Comparison of ENCODE assay signal across 31 cellular contexts in genomic region chr17:35350493-35350892, GRCh38. TPM values are rescaled to one million over a fixed set of nuclear protein-coding genes. Genes with fewer than 3 reads are reported as not detected.
A peak's percentile ranks its signal among the peaks of the same experiment; 100 is the strongest.
DNase-seq lines count a peak whose midpoint lies in the region; ATAC-seq, FAIRE-seq and TF ChIP-seq lines count a peak whose summit lies in the region.
"Had no signal": no experiment of that assay in that cellular context is flagged by ENCODE, and none has a peak within 500 bp of the region (broad histone marks: within the 10 kb centered on the region; RNA-seq: fewer than 3 reads in every experiment).

No MANE protein-coding gene starts in this region.

- in situ Hi-C loops in HepG2 (cut with HindIII; ENCODE audit: extremely low pct_ligation_motif_present, low pct_unique_long_range_greater_than_20kb) = no loop called here

- no peak overlapping the region for H3K9ac ChIP-seq in HepG2 (ENCODE audit: insufficient read depth, low read depth, low read length)
- H3K9ac ChIP-seq: BLaER1 treated with 17β-estradiol and CSF1 and Interleukin-3, amounts not matched to agents 10 nM and 100 nM; KMS-11 had no signal

- H3K9me3 ChIP-seq in HepG2 (ENCODE audit: low read length) = no peaks in the 10 kb centered on the region
- H3K9me3 ChIP-seq in right lobe of liver = no peaks in the 10 kb centered on the region
- no peaks in the 10 kb centered on the region for H3K9me3 ChIP-seq in naive thymus-derived CD4-positive, alpha-beta T cell (ENCODE audit: control insufficient read depth in 2 of 3, low read length in 3 of 3)
- H3K9me3 ChIP-seq: BLaER1 treated with 17β-estradiol and CSF1 and Interleukin-3, amounts not matched to agents 10 nM and 100 nM; HAP-1 had no signal

- H3K27me3 ChIP-seq in HepG2 (ENCODE audit: control insufficient read depth in 1 of 2, insufficient read depth in 2 of 2, low read length in 2 of 2) = peaks cover 3 to 23% of the 10 kb centered on the region in 2 experiments; a peak in 4 of 5 replicates
- peaks cover 0 to 6% of the 10 kb centered on the region in 2 donors for H3K27me3 ChIP-seq in right lobe of liver
- no peaks in the 10 kb centered on the region for H3K27me3 ChIP-seq in naive thymus-derived CD4-positive, alpha-beta T cell (ENCODE audit: control insufficient read depth in 2 of 2, insufficient read depth in 2 of 2, low read length in 2 of 2)
- H3K27me3 ChIP-seq: BLaER1 treated with 17β-estradiol and CSF1 and Interleukin-3, amounts not matched to agents 10 nM and 100 nM had no signal

- H3K27me3 Mint-ChIP-seq in central memory CD8-positive, alpha-beta T cell = no peaks in the 10 kb centered on the region
- H3K27me3 Mint-ChIP-seq in naive thymus-derived CD4-positive, alpha-beta T cell = peaks cover 0 to 7% (median 0%) of the 10 kb centered on the region in 5 donors
- H3K27me3 Mint-ChIP-seq: CD8-positive, alpha-beta memory T cell had no signal

- TF ChIP-seq EP300 in HepG2 (IDR thresholded peaks at IDR 0.05; ENCODE audit: low read depth in 2 of 2, low read length in 2 of 2) (no peak), HepG2 (CRISPR knock-in tag; IDR thresholded peaks at IDR 0.05; ENCODE audit: borderline replicate concordance) (no peak)

- H3K27ac ChIP-seq in HepG2 (ENCODE audit: extremely low read length, insufficient read depth, low read length) (no peak overlapping the region), right lobe of liver (no peak overlapping the region)
- no peak overlapping the region for H3K27ac ChIP-seq in naive thymus-derived CD4-positive, alpha-beta T cell (ENCODE audit: low read depth, low read length)
- H3K27ac ChIP-seq: KMS-11 had no signal

- H3K9me3 Mint-ChIP-seq in central memory CD8-positive, alpha-beta T cell = no peaks in the 10 kb centered on the region
- no peaks in the 10 kb centered on the region for H3K9me3 Mint-ChIP-seq in naive thymus-derived CD4-positive, alpha-beta T cell
- H3K9me3 Mint-ChIP-seq: CD8-positive, alpha-beta memory T cell; HFFc6 had no signal

- intact Hi-C loops in HepG2 (cut with micrococcal nuclease; ENCODE audit: unreplicated experiment) (no loop called here), right lobe of liver (cut with DNase I) (no loop called here)
- intact Hi-C loops in naive thymus-derived CD4-positive, alpha-beta T cell (cut with micrococcal nuclease) = no loop called here

- POLR2A ChIA-PET in HepG2 (lab: Yijun Ruan, JAX) = no interaction called here
- POLR2A ChIA-PET in naive thymus-derived CD4-positive, alpha-beta T cell (lab: Charles Lee) = interaction anchor here (0.9 kb wide), 1 partner anchor 9 kb away, joined by 3 read pairs; no protein-coding TSS in a partner anchor

- H3K36me3 ChIP-seq in HepG2 (replicated peaks in 1 of 2; ENCODE audit: control insufficient read depth in 1 of 2, insufficient read depth in 2 of 2, low read length in 2 of 2) = no peaks in the 10 kb centered on the region
- no peaks in the 10 kb centered on the region for H3K36me3 ChIP-seq in right lobe of liver
- H3K36me3 ChIP-seq in naive thymus-derived CD4-positive, alpha-beta T cell (ENCODE audit: control insufficient read depth in 2 of 3, insufficient read depth in 3 of 3, low read length in 3 of 3) = peaks cover 0 to 11% (median 5%) of the 10 kb centered on the region in 3 experiments

- 2% methylated on average over 1 of the region's 1 CpG for WGBS in HepG2 (ENCODE audit: low lambda C conversion rate)
- 38% methylated on average over 1 of the region's 1 CpG for WGBS in right lobe of liver (ENCODE audit: insufficient coverage, low coverage, low lambda C conversion rate, missing lambda C conversion rate)

- H3K4me2 ChIP-seq in HepG2 (ENCODE audit: low read depth, low read length) = no peak overlapping the region
- H3K4me2 ChIP-seq: KMS-11 had no signal

- TF ChIP-seq RAD21 in HepG2 (CRISPR knock-in tag; IDR thresholded peaks at IDR 0.05) = no peak

- peaks cover 16% of the 10 kb centered on the region for H3K4me1 ChIP-seq in HepG2 (ENCODE audit: insufficient read depth, low read length)
- peaks cover 0 to 3% (median 0%) of the 10 kb centered on the region in 4 donors for H3K4me1 ChIP-seq in right lobe of liver
- H3K4me1 ChIP-seq in naive thymus-derived CD4-positive, alpha-beta T cell (ENCODE audit: control insufficient read depth in 2 of 2, insufficient read depth in 2 of 2, low read length in 2 of 2) = peaks cover 8 to 11% of the 10 kb centered on the region in 2 donors
- H3K4me1 ChIP-seq: HAP-1 had no signal

- no peak overlapping the region for H2AFZ ChIP-seq in HepG2 (ENCODE audit: low read length)

- ATAC-seq in HepG2 (no peak), right lobe of liver (no peak)
- no peak for ATAC-seq in central memory CD8-positive, alpha-beta T cell (replicated peaks; ENCODE audit: extremely low read depth, poor library complexity, severe bottlenecking)
- no peak for ATAC-seq in naive thymus-derived CD4-positive, alpha-beta T cell
- ATAC-seq: GM12878, PC-3, SK-N-SH treated with all-trans-retinoic acid at 6 μM for 48 hours had no signal

- H3K4me3 ChIP-seq in HepG2 (replicated peaks in 1 of 3; ENCODE audit: insufficient read depth in 1 of 3, low read depth in 2 of 3, low read length in 3 of 3) = no peak overlapping the region
- no peak overlapping the region for H3K4me3 ChIP-seq in right lobe of liver
- no peak overlapping the region for H3K4me3 ChIP-seq in naive thymus-derived CD4-positive, alpha-beta T cell (ENCODE audit: low read length)
- H3K4me3 ChIP-seq: BLaER1 treated with 17β-estradiol and CSF1 and Interleukin-3, amounts not matched to agents 10 nM and 100 nM; GM12878; HAP-1 had no signal

- no TSS peak for BruUV-seq in HepG2 (replicated peaks; lab: Mats Ljungman, UMichigan)

- CTCF ChIA-PET in HepG2 (lab: Yijun Ruan, JAX; ENCODE audit: low intra/inter-chr PET ratio, low total read pairs) = no interaction called here
- CTCF ChIA-PET in naive thymus-derived CD4-positive, alpha-beta T cell (lab: Charles Lee) = interaction anchor here (0.6 to 1.2 kb wide), 2 partner anchors 37 to 183 kb away, joined by 3 to 6 read pairs; no protein-coding TSS in a partner anchor

- no peaks in the 10 kb centered on the region for H3K79me2 ChIP-seq in HepG2 (ENCODE audit: insufficient read depth, low read length)

- TF ChIP-seq CTCF in HepG2 (CRISPR knock-in tag; IDR thresholded peaks at IDR 0.05) (no peak), right lobe of liver (IDR thresholded peaks at IDR 0.05) (no peak)

- no peak for TF ChIP-seq POLR2A in HepG2 (IDR thresholded peaks at IDR 0.05; ENCODE audit: insufficient read depth in 1 of 2, low read depth in 2 of 2, low read length in 2 of 2)
- TF ChIP-seq POLR2A in right lobe of liver (IDR thresholded peaks at IDR 0.05) = no peak

- peak overlapping the region; percentile 70 for H3K27ac Mint-ChIP-seq in central memory CD8-positive, alpha-beta T cell (ENCODE audit: low read depth)
- peak overlapping the region in 6 of 9 donors; percentile 7 to 83 (median 28) for H3K27ac Mint-ChIP-seq in naive thymus-derived CD4-positive, alpha-beta T cell
- H3K27ac Mint-ChIP-seq: HFFc6 had no signal

- H3K4me1 Mint-ChIP-seq in central memory CD8-positive, alpha-beta T cell = peaks cover 34% of the 10 kb centered on the region
- peaks cover 15 to 31% (median 21%) of the 10 kb centered on the region in 7 donors for H3K4me1 Mint-ChIP-seq in naive thymus-derived CD4-positive, alpha-beta T cell

- FAIRE-seq in HepG2 (lab: Jason Lieb, UNC) = no peak
- FAIRE-seq: A204.1, GM12878, HTR-8/SVneo had no signal

- H3K36me3 Mint-ChIP-seq in central memory CD8-positive, alpha-beta T cell (ENCODE audit: insufficient read depth) = peaks cover 30% of the 10 kb centered on the region
- peaks cover 0 to 33% (median 19%) of the 10 kb centered on the region in 5 donors for H3K36me3 Mint-ChIP-seq in naive thymus-derived CD4-positive, alpha-beta T cell

- DNase-seq in HepG2 (ENCODE audit: low spot score) = no peak
- no peak for DNase-seq in right lobe of liver
- DNase-seq in central memory CD8-positive, alpha-beta T cell (ENCODE audit: low spot score in 2 of 2) = no peak
- no peak for DNase-seq in naive thymus-derived CD4-positive, alpha-beta T cell
- DNase-seq in NCI-H345 (lab: John Stamatoyannopoulos, UW) = no peak
- DNase-seq in NCI-H1105 treated with DMSO at 0.1 percent for 48 hours (lab: John Stamatoyannopoulos, UW) = no peak
- no peak for DNase-seq in NCI-H1417 (lab: John Stamatoyannopoulos, UW)
- DNase-seq: AML-193; CD8-positive, alpha-beta memory T cell; DMS 273 treated with DMSO at 0.1 percent for 48 hours; DMS79; EL; GDM1; GOT3; HFFc6; MM.1S; NCI-H1436; NCI-H187; NCI-H2107; NCI-H446; NCI-H524 treated with DMSO at 0.1 percent for 48 hours; NCI-H82; NK-92 treated with Interleukin-12 subunit alpha and Interleukin-12 subunit beta, amount 100 ng/mL, for 24 hours; PC-3 had no signal

- no peaks in the 10 kb centered on the region for H4K20me1 ChIP-seq in HepG2 (ENCODE audit: insufficient read depth, low read length)

- no peak overlapping the region for H3K4me3 Mint-ChIP-seq in central memory CD8-positive, alpha-beta T cell
- no peak overlapping the region for H3K4me3 Mint-ChIP-seq in naive thymus-derived CD4-positive, alpha-beta T cell
- H3K4me3 Mint-ChIP-seq: HFFc6 had no signal

RNA-seq across cellular contexts. Expression of gene SLFN11, which starts 22.9 kb away (rescaled TPM):
- not detected in 2 replicates for total RNA-seq in HepG2 (2016; rRNA removed; fragmentation: Illumina TruSeq; extraction: Trizol)
- total RNA-seq in HepG2 (2016; cell fraction: cytosol; rRNA removed; fragmentation: Illumina TruSeq; extraction: Trizol; ENCODE audit: low read depth) = not detected in 2 replicates
- not detected in 2 replicates for total RNA-seq in HepG2 (2016; cell fraction: insoluble cytoplasmic fraction; rRNA removed; fragmentation: Illumina TruSeq; extraction: Trizol)
- total RNA-seq in HepG2 (2016; cell fraction: membrane; rRNA removed; fragmentation: Illumina TruSeq; extraction: Trizol) = not detected in 2 replicates
- total RNA-seq in HepG2 (2016; cell fraction: nucleus; rRNA removed; fragmentation: Illumina TruSeq; extraction: Trizol) = not detected in 2 replicates
- not detected in 2 replicates for polyA plus RNA-seq in HepG2 (2011; rRNA removed)
- not detected in 2 replicates for polyA plus RNA-seq in HepG2 (2011; cell fraction: cytosol; rRNA removed)
- not detected in 2 replicates for polyA plus RNA-seq in HepG2 (2011; cell fraction: nucleus; rRNA removed)
- not detected in 2 replicates for polyA plus RNA-seq in HepG2 (2012)
- polyA plus RNA-seq in HepG2 (2016; cell fraction: cytosol; fragmentation: Illumina TruSeq; extraction: Trizol; ENCODE audit: low read depth) = not detected in 2 replicates
- not detected in 2 replicates for polyA plus RNA-seq in HepG2 (2016; cell fraction: insoluble cytoplasmic fraction; fragmentation: Illumina TruSeq; extraction: Trizol; ENCODE audit: low read depth)
- polyA plus RNA-seq in HepG2 (2016; cell fraction: membrane; fragmentation: Illumina TruSeq; extraction: Trizol; ENCODE audit: low read depth) = not detected in 2 replicates
- polyA plus RNA-seq in HepG2 (2016; cell fraction: nucleus; fragmentation: Illumina TruSeq; extraction: Trizol; ENCODE audit: insufficient read depth, low read depth) = not detected in 2 replicates
- polyA minus RNA-seq in HepG2 (2011; rRNA and poly(A)+ RNA removed; ENCODE audit: low replicate concordance) = 43.9 TPM in 1 of 2 replicates, not detected in the other
- polyA minus RNA-seq in HepG2 (2011; cell fraction: cytosol; rRNA and poly(A)+ RNA removed) = not detected in 2 replicates
- not detected in 2 replicates for polyA minus RNA-seq in HepG2 (2011; cell fraction: nucleus; rRNA and poly(A)+ RNA removed)
- total RNA-seq in right lobe of liver = 1 to 10 TPM; 1.4 to 8.9 (median 6.0) TPM
- 10 to 100 TPM; 13.8 to 71.9 (median 29.7) TPM for total RNA-seq in naive thymus-derived CD4-positive, alpha-beta T cell
- 1 to 10 TPM; 5.5 to 8.0 TPM for polyA plus RNA-seq in naive thymus-derived CD4-positive, alpha-beta T cell
